Comparison of ENCODE assay signal across 8 cellular contexts in the genomic region with DNA sequence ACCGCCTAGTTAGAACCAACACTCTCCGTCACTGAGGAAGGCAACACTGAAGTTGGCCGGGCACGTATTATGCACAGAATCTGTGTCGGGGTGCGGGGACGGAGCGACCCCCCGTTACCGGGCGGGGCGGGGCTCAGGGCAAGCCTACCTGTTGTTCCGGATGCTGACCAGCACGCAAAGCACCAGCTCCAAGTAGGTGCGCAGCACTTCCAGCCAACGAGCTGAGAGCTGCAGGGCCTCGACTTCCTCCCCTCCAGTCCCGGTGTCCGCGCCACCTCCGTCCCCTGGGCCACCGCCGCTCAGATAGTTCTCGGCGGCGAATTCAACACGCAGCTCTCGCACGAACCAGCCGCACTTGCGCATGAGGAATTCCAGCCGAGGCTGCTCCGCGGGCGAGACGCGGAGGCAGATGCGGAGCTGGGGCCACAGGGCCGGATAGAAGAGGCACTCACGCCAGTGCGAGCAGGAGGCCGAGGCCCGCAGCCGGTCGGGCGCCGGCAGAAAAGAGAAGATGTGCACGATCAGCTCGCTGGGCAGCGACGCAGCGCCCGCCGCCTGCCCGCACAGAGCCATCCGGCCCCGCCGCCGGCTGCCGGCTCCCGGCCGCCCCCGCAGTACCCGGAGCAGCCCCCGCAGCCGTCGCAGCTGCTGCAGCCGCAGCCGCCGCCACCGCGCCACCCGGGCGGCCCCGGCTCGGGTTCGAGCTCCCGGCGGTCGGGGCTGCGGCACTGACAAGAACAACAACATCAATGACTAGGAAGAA. TPM values are rescaled to one million over a fixed set of nuclear protein-coding genes. Genes with fewer than 3 reads are reported as not detected.
DNase-seq lines count a peak whose midpoint lies in the region; ATAC-seq, FAIRE-seq and TF ChIP-seq lines count a peak whose summit lies in the region.

No MANE protein-coding gene starts in this region.

- H3K4me1 ChIP-seq in right lobe of liver: peaks cover 0 to 20% (median 7%) of the 10 kb centered on the region in 4 donors

- DNase-seq in ELF-1 (ENCODE audit: low read depth, low spot score) (peak; percentile 65), HTR-8/SVneo (ENCODE audit: insufficient read length, low spot score) (peak; percentile 5), right lobe of liver (peak; percentile 60 to 74 (median 64)), NCI-H1436 (lab: John Stamatoyannopoulos, UW) (no peak)
- DNase-seq in activated CD4-positive, CD25-positive, alpha-beta regulatory T cell treated with anti-CD3 and anti-CD28 coated beads, Interleukin-2, amount 50 U/mL, for 16 hours (ENCODE audit: low read depth, low spot score): peak; percentile 25
- DNase-seq in stimulated activated CD4-positive, alpha-beta T cell treated with anti-CD3 and anti-CD28 coated beads, TNF-alpha, amount 100 ng/mL, for 24 hours (ENCODE audit: low read depth in 3 of 3): peak; percentile 7 to 40 (median 9)

- TF ChIP-seq POLR2A in right lobe of liver (IDR thresholded peaks at IDR 0.05): peak; percentile 88

- peak overlapping the region; percentile 87 to 90 (median 89) for H3K4me3 ChIP-seq in right lobe of liver

- H3K36me3 ChIP-seq in right lobe of liver: no peaks in the 10 kb centered on the region

- 0% methylated on average over 17 of the region's 81 CpGs for WGBS in right lobe of liver (ENCODE audit: insufficient coverage, low coverage, low lambda C conversion rate, missing lambda C conversion rate)

- ATAC-seq in GM21390 (IDR thresholded peaks at IDR 0.05; ENCODE audit: unreplicated experiment): peak; percentile 25
- ATAC-seq in right lobe of liver: peak in 2 of 4 donors; percentile 1 to 4

- FAIRE-seq in HTR-8/SVneo (lab: Jason Lieb, UNC): no peak

- no peaks in the 10 kb centered on the region for H3K9me3 ChIP-seq in right lobe of liver

- no peak for TF ChIP-seq CTCF in right lobe of liver (IDR thresholded peaks at IDR 0.05)

- intact Hi-C loops in right lobe of liver (cut with DNase I): no loop called here

- H3K27ac ChIP-seq in cingulate gyrus (ENCODE audit: low read depth, low read length) (peak overlapping the region; percentile 100), right lobe of liver (peak overlapping the region; percentile 99 to 100 (median 99))

- H3K27me3 ChIP-seq in right lobe of liver: no peaks in the 10 kb centered on the region

RNA-seq across cellular contexts. Expression of gene FBXO33, which starts 0.6 kb away (rescaled TPM):
- total RNA-seq in right lobe of liver: 1 to 10 TPM; 4.3 to 6.0 (median 5.2) TPM
